ENCODE assay signal across 1 cellular context in the genomic region with DNA sequence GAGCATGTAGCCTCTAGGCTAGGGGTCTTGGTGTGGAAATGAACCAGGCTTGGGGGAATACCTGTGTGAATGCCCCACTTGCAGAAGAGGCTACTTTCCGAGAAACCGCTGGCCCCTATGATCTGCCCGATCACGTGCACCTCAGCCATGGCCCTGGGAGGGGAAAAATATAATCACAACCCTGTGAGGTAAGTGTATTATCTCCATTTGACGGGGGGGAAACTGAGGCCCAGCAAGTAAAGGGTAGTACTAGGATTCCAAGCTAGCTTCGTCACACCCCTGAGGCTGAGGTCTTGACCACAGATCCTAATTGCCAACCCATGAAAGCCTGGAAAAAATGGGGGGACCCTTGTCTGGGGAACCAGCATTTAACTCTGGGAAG.
TF ChIP-seq lines count a peak whose summit lies in the region.

No MANE protein-coding gene starts in this region.

TF ChIP-seq in WTC11, 78 proteins besides CTCF, POLR2A, EP300 and RAD21 (continued from another document):
- TF ChIP-seq NFATC4 (CRISPR knock-in tag; IDR thresholded peaks at IDR 0.05) (no peak), HMGA2 (CRISPR knock-in tag; IDR thresholded peaks at IDR 0.05) (no peak), CBFB (CRISPR knock-in tag; IDR thresholded peaks at IDR 0.05; ENCODE audit: low read depth) (no peak)
- TF ChIP-seq, protein P1, sequence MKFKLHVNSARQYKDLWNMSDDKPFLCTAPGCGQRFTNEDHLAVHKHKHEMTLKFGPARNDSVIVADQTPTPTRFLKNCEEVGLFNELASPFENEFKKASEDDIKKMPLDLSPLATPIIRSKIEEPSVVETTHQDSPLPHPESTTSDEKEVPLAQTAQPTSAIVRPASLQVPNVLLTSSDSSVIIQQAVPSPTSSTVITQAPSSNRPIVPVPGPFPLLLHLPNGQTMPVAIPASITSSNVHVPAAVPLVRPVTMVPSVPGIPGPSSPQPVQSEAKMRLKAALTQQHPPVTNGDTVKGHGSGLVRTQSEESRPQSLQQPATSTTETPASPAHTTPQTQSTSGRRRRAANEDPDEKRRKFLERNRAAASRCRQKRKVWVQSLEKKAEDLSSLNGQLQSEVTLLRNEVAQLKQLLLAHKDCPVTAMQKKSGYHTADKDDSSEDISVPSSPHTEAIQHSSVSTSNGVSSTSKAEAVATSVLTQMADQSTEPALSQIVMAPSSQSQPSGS (CRISPR knock-in tag; IDR thresholded peaks at IDR 0.05; ENCODE audit: borderline replicate concordance, low read depth): no peak
- TF ChIP-seq, protein P2, sequence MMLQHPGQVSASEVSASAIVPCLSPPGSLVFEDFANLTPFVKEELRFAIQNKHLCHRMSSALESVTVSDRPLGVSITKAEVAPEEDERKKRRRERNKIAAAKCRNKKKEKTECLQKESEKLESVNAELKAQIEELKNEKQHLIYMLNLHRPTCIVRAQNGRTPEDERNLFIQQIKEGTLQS (CRISPR knock-in tag; conservative IDR thresholded peaks at IDR 0.05): no peak
TF ChIP-seq in WTC11: peak in this region for 0.
